15 cellular contexts compared by ENCODE assay signal in genomic region chr17:77928519-77929179, GRCh38.
"Had no signal": no experiment of that assay in that cellular context is flagged by ENCODE, and none has a peak within 500 bp of the region (broad histone marks: within the 10 kb centered on the region; RNA-seq: fewer than 3 reads in every experiment).

No MANE protein-coding gene starts in this region.

- H3K4me3 Mint-ChIP-seq: activated CD8-positive, alpha-beta memory T cell treated with anti-CD3 and anti-CD28 coated beads, Interleukin-2, amount 10 ng/mL, durations not matched to agents 7 days and 5 days; activated naive CD8-positive, alpha-beta T cell; activated T-cell treated with anti-CD3 and anti-CD28 coated beads, Interleukin-2, amount 50 U/mL, for 4 hours; neural crest cell had no signal

- H3K9me3 Mint-ChIP-seq: activated T-cell treated with anti-CD3 and anti-CD28 coated beads, Interleukin-2, amount 50 U/mL, for 4 hours had no signal

- H3K9me3 ChIP-seq: pancreas, stomach, thoracic aorta had no signal

- ATAC-seq: activated CD4-positive, CD25-positive, alpha-beta regulatory T cell treated with anti-CD3 and anti-CD28 coated beads, Interleukin-2, amount 50 U/mL, for 24 hours; activated CD8-positive, alpha-beta memory T cell treated with anti-CD3 and anti-CD28 coated beads, Interleukin-2, amount 10 ng/mL, durations not matched to agents 7 days and 5 days; activated T-cell treated with anti-CD3 and anti-CD28 coated beads, Interleukin-2, amount 50 U/mL, for 4 hours; foreskin keratinocyte; pancreas had no signal

- H3K4me1 ChIP-seq: foreskin keratinocyte, pancreas had no signal

- H3K27ac ChIP-seq: foreskin keratinocyte, pancreas, stomach, thoracic aorta had no signal

- H3K36me3 ChIP-seq: pancreas, stomach, thoracic aorta had no signal

- H3K27ac Mint-ChIP-seq: activated CD8-positive, alpha-beta memory T cell treated with anti-CD3 and anti-CD28 coated beads, Interleukin-2, amount 10 ng/mL, durations not matched to agents 7 days and 5 days; activated naive CD8-positive, alpha-beta T cell had no signal

- DNase-seq: activated CD4-positive, alpha-beta T cell treated with anti-CD3 and anti-CD28 coated beads, Interleukin-2, amount 50 U/mL, for 48 hours; activated CD8-positive, alpha-beta memory T cell treated with anti-CD3 and anti-CD28 coated beads, Interleukin-2, amount 10 ng/mL, durations not matched to agents 7 days and 5 days; activated effector memory CD4-positive, alpha-beta T cell treated with anti-CD3 and anti-CD28 coated beads, Interleukin-2, amount 50 U/mL, for 16 hours; activated T-cell treated with anti-CD3 and anti-CD28 coated beads, Interleukin-2, amount 50 U/mL, for 4 hours; aorta; foreskin keratinocyte; kidney glomerular epithelial cell; pancreas; stimulated activated CD4-positive, alpha-beta T cell treated with anti-CD3 and anti-CD28 coated beads, Interleukin-15, amount 100 ng/mL, for 24 hours; stimulated activated CD4-positive, alpha-beta T cell treated with anti-CD3 and anti-CD28 coated beads, Interleukin-4, amount 100 ng/mL, for 4 hours; stomach had no signal

- H3K27me3 ChIP-seq: pancreas had no signal

- H3K4me3 ChIP-seq: pancreas, stomach, thoracic aorta had no signal

- H3K36me3 Mint-ChIP-seq: activated CD8-positive, alpha-beta memory T cell treated with anti-CD3 and anti-CD28 coated beads, Interleukin-2, amount 10 ng/mL, durations not matched to agents 7 days and 5 days had no signal
